Comparison of ENCODE assay signal across 1 cellular context in genomic region chr17:68168273-68169164, GRCh38.
A peak's percentile ranks its signal among the peaks of the same experiment; 100 is the strongest.
TF ChIP-seq lines count a peak whose summit lies in the region.
"Not testable (repeated sequence)": the region's sequence is repeated elsewhere in the genome, so short reads cannot be mapped to it uniquely, and the experiment has no call there.

No MANE protein-coding gene starts in this region.

TF ChIP-seq in HepG2, 621 proteins besides CTCF, POLR2A, EP300 and RAD21 (continued from another document and continues in another):
- TF ChIP-seq SALL2 (CRISPR knock-in tag; IDR thresholded peaks at IDR 0.05) (0 out of 2 replicates have a peak, but pooled peaks have one; percentile 40), ZMYM4 (CRISPR knock-in tag; IDR thresholded peaks at IDR 0.05) (peak; percentile 66; the same call in 1 of the 2 replicates), ZNF614 (CRISPR knock-in tag; IDR thresholded peaks at IDR 0.05; ENCODE audit: borderline replicate concordance) (0 out of 2 replicates have a peak, but pooled peaks have one; percentile 12), IRF2 (CRISPR knock-in tag; IDR thresholded peaks at IDR 0.05) (0 out of 2 replicates have a peak, but pooled peaks have one; percentile 16), SETDB1 (CRISPR knock-in tag; IDR thresholded peaks at IDR 0.05; ENCODE audit: borderline replicate concordance) (0 out of 2 replicates have a peak, but pooled peaks have one; percentile 71), NFYC (CRISPR knock-in tag; IDR thresholded peaks at IDR 0.05) (peak; percentile 79), ZNF142 (CRISPR knock-in tag; IDR thresholded peaks at IDR 0.05) (peak; percentile 44; the same call in 1 of the 2 replicates), FOXP4 (CRISPR knock-in tag; IDR thresholded peaks at IDR 0.05) (0 out of 2 replicates have a peak, but pooled peaks have one; percentile 13), TAF1 (CRISPR knock-in tag; IDR thresholded peaks at IDR 0.05) (0 out of 2 replicates have a peak, but pooled peaks have one; percentile 23), ZNF777 (CRISPR knock-in tag; IDR thresholded peaks at IDR 0.05) (0 out of 2 replicates have a peak, but pooled peaks have one; percentile 29), ERF (CRISPR knock-in tag; IDR thresholded peaks at IDR 0.05) (0 out of 2 replicates have a peak, but pooled peaks have one; percentile 32), MAF1 (CRISPR knock-in tag; IDR thresholded peaks at IDR 0.05; ENCODE audit: borderline replicate concordance) (0 out of 2 replicates have a peak, but pooled peaks have one; percentile 34), SP1 (CRISPR knock-in tag; IDR thresholded peaks at IDR 0.05) (0 out of 2 replicates have a peak, but pooled peaks have one; percentile 47), POLR2AphosphoS5 (IDR thresholded peaks at IDR 0.05; ENCODE audit: low read depth, low read length) (0 out of 2 replicates have a peak, but pooled peaks have one; percentile 16), HOXD1 (CRISPR knock-in tag; IDR thresholded peaks at IDR 0.05) (peak; percentile 25; the same call in 1 of the 2 replicates), MED1 (CRISPR knock-in tag; IDR thresholded peaks at IDR 0.05) (peak; percentile 51), ZNF800 (CRISPR knock-in tag; IDR thresholded peaks at IDR 0.05) (peak; percentile 53; the same call in 1 of the 2 replicates), ZNF766 (CRISPR knock-in tag; IDR thresholded peaks at IDR 0.05; ENCODE audit: borderline replicate concordance) (peak; percentile 52; the same call in 1 of the 2 replicates), POLR2G (IDR thresholded peaks at IDR 0.05; ENCODE audit: low read depth, low read length) (0 out of 2 replicates have a peak, but pooled peaks have one; percentile 35)
- TF ChIP-seq, protein P1, sequence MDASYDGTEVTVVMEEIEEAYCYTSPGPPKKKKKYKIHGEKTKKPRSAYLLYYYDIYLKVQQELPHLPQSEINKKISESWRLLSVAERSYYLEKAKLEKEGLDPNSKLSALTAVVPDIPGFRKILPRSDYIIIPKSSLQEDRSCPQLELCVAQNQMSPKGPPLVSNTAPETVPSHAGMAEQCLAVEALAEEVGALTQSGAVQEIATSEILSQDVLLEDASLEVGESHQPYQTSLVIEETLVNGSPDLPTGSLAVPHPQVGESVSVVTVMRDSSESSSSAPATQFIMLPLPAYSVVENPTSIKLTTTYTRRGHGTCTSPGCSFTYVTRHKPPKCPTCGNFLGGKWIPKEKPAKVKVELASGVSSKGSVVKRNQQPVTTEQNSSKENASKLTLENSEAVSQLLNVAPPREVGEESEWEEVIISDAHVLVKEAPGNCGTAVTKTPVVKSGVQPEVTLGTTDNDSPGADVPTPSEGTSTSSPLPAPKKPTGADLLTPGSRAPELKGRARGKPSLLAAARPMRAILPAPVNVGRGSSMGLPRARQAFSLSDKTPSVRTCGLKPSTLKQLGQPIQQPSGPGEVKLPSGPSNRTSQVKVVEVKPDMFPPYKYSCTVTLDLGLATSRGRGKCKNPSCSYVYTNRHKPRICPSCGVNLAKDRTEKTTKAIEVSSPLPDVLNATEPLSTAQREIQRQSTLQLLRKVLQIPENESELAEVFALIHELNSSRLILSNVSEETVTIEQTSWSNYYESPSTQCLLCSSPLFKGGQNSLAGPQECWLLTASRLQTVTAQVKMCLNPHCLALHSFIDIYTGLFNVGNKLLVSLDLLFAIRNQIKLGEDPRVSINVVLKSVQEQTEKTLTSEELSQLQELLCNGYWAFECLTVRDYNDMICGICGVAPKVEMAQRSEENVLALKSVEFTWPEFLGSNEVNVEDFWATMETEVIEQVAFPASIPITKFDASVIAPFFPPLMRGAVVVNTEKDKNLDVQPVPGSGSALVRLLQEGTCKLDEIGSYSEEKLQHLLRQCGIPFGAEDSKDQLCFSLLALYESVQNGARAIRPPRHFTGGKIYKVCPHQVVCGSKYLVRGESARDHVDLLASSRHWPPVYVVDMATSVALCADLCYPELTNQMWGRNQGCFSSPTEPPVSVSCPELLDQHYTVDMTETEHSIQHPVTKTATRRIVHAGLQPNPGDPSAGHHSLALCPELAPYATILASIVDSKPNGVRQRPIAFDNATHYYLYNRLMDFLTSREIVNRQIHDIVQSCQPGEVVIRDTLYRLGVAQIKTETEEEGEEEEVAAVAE (CRISPR knock-in tag; IDR thresholded peaks at IDR 0.05; ENCODE audit: borderline replicate concordance) = peak; percentile 77; the same call in 1 of the 2 replicates
- TF ChIP-seq, protein P2, sequence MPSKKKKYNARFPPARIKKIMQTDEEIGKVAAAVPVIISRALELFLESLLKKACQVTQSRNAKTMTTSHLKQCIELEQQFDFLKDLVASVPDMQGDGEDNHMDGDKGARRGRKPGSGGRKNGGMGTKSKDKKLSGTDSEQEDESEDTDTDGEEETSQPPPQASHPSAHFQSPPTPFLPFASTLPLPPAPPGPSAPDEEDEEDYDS (CRISPR knock-in tag; IDR thresholded peaks at IDR 0.05) = peak; percentile 86
- not testable (repeated sequence) for TF ChIP-seq SP1 (IDR thresholded peaks at IDR 0.05)
- TF ChIP-seq, protein P3, sequence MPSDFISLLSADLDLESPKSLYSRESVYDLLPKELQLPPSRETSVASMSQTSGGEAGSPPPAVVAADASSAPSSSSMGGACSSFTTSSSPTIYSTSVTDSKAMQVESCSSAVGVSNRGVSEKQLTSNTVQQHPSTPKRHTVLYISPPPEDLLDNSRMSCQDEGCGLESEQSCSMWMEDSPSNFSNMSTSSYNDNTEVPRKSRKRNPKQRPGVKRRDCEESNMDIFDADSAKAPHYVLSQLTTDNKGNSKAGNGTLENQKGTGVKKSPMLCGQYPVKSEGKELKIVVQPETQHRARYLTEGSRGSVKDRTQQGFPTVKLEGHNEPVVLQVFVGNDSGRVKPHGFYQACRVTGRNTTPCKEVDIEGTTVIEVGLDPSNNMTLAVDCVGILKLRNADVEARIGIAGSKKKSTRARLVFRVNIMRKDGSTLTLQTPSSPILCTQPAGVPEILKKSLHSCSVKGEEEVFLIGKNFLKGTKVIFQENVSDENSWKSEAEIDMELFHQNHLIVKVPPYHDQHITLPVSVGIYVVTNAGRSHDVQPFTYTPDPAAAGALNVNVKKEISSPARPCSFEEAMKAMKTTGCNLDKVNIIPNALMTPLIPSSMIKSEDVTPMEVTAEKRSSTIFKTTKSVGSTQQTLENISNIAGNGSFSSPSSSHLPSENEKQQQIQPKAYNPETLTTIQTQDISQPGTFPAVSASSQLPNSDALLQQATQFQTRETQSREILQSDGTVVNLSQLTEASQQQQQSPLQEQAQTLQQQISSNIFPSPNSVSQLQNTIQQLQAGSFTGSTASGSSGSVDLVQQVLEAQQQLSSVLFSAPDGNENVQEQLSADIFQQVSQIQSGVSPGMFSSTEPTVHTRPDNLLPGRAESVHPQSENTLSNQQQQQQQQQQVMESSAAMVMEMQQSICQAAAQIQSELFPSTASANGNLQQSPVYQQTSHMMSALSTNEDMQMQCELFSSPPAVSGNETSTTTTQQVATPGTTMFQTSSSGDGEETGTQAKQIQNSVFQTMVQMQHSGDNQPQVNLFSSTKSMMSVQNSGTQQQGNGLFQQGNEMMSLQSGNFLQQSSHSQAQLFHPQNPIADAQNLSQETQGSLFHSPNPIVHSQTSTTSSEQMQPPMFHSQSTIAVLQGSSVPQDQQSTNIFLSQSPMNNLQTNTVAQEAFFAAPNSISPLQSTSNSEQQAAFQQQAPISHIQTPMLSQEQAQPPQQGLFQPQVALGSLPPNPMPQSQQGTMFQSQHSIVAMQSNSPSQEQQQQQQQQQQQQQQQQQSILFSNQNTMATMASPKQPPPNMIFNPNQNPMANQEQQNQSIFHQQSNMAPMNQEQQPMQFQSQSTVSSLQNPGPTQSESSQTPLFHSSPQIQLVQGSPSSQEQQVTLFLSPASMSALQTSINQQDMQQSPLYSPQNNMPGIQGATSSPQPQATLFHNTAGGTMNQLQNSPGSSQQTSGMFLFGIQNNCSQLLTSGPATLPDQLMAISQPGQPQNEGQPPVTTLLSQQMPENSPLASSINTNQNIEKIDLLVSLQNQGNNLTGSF (CRISPR knock-in tag; IDR thresholded peaks at IDR 0.05) = 0 out of 2 replicates have a peak, but pooled peaks have one; percentile 66
- TF ChIP-seq, protein P4, sequence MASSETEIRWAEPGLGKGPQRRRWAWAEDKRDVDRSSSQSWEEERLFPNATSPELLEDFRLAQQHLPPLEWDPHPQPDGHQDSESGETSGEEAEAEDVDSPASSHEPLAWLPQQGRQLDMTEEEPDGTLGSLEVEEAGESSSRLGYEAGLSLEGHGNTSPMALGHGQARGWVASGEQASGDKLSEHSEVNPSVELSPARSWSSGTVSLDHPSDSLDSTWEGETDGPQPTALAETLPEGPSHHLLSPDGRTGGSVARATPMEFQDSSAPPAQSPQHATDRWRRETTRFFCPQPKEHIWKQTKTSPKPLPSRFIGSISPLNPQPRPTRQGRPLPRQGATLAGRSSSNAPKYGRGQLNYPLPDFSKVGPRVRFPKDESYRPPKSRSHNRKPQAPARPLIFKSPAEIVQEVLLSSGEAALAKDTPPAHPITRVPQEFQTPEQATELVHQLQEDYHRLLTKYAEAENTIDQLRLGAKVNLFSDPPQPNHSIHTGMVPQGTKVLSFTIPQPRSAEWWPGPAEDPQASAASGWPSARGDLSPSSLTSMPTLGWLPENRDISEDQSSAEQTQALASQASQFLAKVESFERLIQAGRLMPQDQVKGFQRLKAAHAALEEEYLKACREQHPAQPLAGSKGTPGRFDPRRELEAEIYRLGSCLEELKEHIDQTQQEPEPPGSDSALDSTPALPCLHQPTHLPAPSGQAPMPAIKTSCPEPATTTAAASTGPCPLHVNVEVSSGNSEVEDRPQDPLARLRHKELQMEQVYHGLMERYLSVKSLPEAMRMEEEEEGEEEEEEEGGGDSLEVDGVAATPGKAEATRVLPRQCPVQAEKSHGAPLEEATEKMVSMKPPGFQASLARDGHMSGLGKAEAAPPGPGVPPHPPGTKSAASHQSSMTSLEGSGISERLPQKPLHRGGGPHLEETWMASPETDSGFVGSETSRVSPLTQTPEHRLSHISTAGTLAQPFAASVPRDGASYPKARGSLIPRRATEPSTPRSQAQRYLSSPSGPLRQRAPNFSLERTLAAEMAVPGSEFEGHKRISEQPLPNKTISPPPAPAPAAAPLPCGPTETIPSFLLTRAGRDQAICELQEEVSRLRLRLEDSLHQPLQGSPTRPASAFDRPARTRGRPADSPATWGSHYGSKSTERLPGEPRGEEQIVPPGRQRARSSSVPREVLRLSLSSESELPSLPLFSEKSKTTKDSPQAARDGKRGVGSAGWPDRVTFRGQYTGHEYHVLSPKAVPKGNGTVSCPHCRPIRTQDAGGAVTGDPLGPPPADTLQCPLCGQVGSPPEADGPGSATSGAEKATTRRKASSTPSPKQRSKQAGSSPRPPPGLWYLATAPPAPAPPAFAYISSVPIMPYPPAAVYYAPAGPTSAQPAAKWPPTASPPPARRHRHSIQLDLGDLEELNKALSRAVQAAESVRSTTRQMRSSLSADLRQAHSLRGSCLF (CRISPR knock-in tag; IDR thresholded peaks at IDR 0.05; ENCODE audit: borderline replicate concordance) = 0 out of 2 replicates have a peak, but pooled peaks have one; percentile 63
